ENCODE assay signal across 1 cellular context in genomic region chr3:77066829-77067228, GRCh38.
TF ChIP-seq lines count a peak whose summit lies in the region.

No MANE protein-coding gene starts in this region.

TF ChIP-seq in H1, 55 proteins besides CTCF, POLR2A, EP300 and RAD21:
- no peak for TF ChIP-seq BRCA1 (IDR thresholded peaks at IDR 0.05; ENCODE audit: low read depth, low read length)
- TF ChIP-seq CEBPB (IDR thresholded peaks at IDR 0.05; ENCODE audit: low read depth, low read length), result no peak
- no peak for TF ChIP-seq SP2 (IDR thresholded peaks at IDR 0.05; ENCODE audit: low read length)
- no peak for TF ChIP-seq PHF8 (conservative IDR thresholded peaks at IDR 0.05; ENCODE audit: low read depth, low read length)
- TF ChIP-seq TBP (IDR thresholded peaks at IDR 0.05; ENCODE audit: low read depth, low read length), result no peak
- no peak for TF ChIP-seq CREB1 (IDR thresholded peaks at IDR 0.05)
- no peak for TF ChIP-seq KDM5A (IDR thresholded peaks at IDR 0.05; ENCODE audit: low read length)
- TF ChIP-seq KDM4A (IDR thresholded peaks at IDR 0.05; ENCODE audit: low read depth, low read length, severe bottlenecking), result no peak
- TF ChIP-seq SAP30 (IDR thresholded peaks at IDR 0.05; ENCODE audit: insufficient read depth, insufficient replicate concordance, low read length), result no peak
- TF ChIP-seq SP4 (IDR thresholded peaks at IDR 0.05; ENCODE audit: low read length), result no peak
- TF ChIP-seq TAF7 (optimal IDR thresholded peaks at IDR 0.05; ENCODE audit: borderline replicate concordance, low read depth, low read length), result no peak
- no peak for TF ChIP-seq NRF1 (IDR thresholded peaks at IDR 0.05; ENCODE audit: low read depth, low read length)
- TF ChIP-seq GTF2F1 (IDR thresholded peaks at IDR 0.05; ENCODE audit: borderline replicate concordance, low read depth, low read length), result no peak
- no peak for TF ChIP-seq MAFK (IDR thresholded peaks at IDR 0.05; ENCODE audit: low read depth, low read length)
- no peak for TF ChIP-seq TAF1 (IDR thresholded peaks at IDR 0.05; ENCODE audit: low read depth, low read length)
- TF ChIP-seq ZNF274 (IDR thresholded peaks at IDR 0.05; ENCODE audit: borderline replicate concordance, extremely low read depth, low read length), result no peak
